ENCODE assay signal across 25 cellular contexts in the genomic region with DNA sequence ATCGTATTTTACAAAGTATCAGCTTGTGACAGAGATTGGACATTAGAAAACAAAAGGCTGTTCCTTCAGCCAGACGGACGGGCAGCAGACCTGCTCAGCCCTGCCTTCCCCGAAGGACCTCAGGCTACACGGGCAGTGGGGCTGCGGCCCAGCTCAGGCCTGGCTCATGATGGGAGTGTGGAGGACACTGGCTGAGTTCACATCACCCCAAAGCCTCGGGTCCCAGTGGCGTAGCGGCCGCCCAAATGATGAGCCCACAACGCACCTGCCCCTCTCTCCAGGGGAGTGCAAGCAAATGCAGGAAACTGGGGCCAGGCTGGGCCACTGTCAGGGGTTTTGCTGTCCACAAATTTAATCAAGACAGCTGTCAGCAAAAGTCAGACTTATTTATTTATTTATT.
DNase-seq lines count a peak whose midpoint lies in the region; FAIRE-seq and TF ChIP-seq lines count a peak whose summit lies in the region.
"Had no signal": no experiment of that assay in that cellular context is flagged by ENCODE, and none has a peak within 500 bp of the region (broad histone marks: within the 10 kb centered on the region; RNA-seq: fewer than 3 reads in every experiment).

No MANE protein-coding gene starts in this region.

- H3K4me2 ChIP-seq in H1 (ENCODE audit: insufficient read depth in 1 of 2, low read depth in 2 of 2, low read length in 2 of 2) (no peak overlapping the region), neuronal stem cell (ENCODE audit: insufficient read depth, low read length, poor library complexity, severe bottlenecking) (no peak overlapping the region)
- H3K4me2 ChIP-seq: BLaER1 had no signal

- H2BK120ac ChIP-seq in H1 (replicated peaks; ENCODE audit: low read depth, low read length) (no peak overlapping the region), neuronal stem cell (ENCODE audit: low read depth, low read length) (no peak overlapping the region)

- H3K79me1 ChIP-seq in H1 (ENCODE audit: low read depth, low read length) (no peaks in the 10 kb centered on the region), neuronal stem cell (ENCODE audit: low read depth, low read length) (no peaks in the 10 kb centered on the region)

- H4K91ac ChIP-seq in H1 (replicated peaks; ENCODE audit: insufficient read length, low read length) (no peak overlapping the region), neuronal stem cell (ENCODE audit: low read depth, low read length, poor library complexity) (no peak overlapping the region)

- FAIRE-seq in HTR-8/SVneo (lab: Jason Lieb, UNC): peak; percentile 65
- no peak for FAIRE-seq in H1 (lab: Jason Lieb, UNC)
- FAIRE-seq: A204.1, GM12878, GM12892, GM18507 had no signal

- H3K36me3 ChIP-seq in H1 (ENCODE audit: control insufficient read depth in 2 of 4, insufficient read depth in 4 of 4, low read length in 3 of 4) (no peaks in the 10 kb centered on the region), neuronal stem cell (replicated peaks in 1 of 2; ENCODE audit: control insufficient read depth in 2 of 2, insufficient read depth in 2 of 2, low read length in 2 of 2) (no peaks in the 10 kb centered on the region), MG63 (no peaks in the 10 kb centered on the region)
- H3K36me3 ChIP-seq: BE2C, BLaER1 had no signal

- H3K4me3 ChIP-seq in H1 (ENCODE audit: extremely low read depth in 1 of 4, insufficient read depth in 2 of 4, low read depth in 3 of 4, low read length in 4 of 4): no peak overlapping the region
- H3K4me3 ChIP-seq in neuronal stem cell (ENCODE audit: low read length in 2 of 2): no peak overlapping the region
- H3K4me3 ChIP-seq in MG63: no peak overlapping the region
- H3K4me3 ChIP-seq: BLaER1, GM12878 had no signal

- H3K14ac ChIP-seq in H1 (ENCODE audit: insufficient read length): no peak overlapping the region
- no peak overlapping the region for H3K14ac ChIP-seq in neuronal stem cell (ENCODE audit: low read length)

- H3K4me1 ChIP-seq in H1 (replicated peaks in 1 of 4; ENCODE audit: control insufficient read depth in 3 of 4, insufficient read depth in 4 of 4, low read length in 3 of 4): no peaks in the 10 kb centered on the region
- H3K4me1 ChIP-seq in neuronal stem cell (ENCODE audit: control insufficient read depth in 2 of 2, insufficient read depth in 1 of 2, low read depth in 1 of 2, low read length in 2 of 2): no peaks in the 10 kb centered on the region
- H3K4me1 ChIP-seq: BE2C had no signal

- H3K9me3 ChIP-seq in H1 (ENCODE audit: insufficient read depth in 2 of 2, low read depth in 1 of 2, low read length in 1 of 2) (no peaks in the 10 kb centered on the region; a peak in 1 of 4 replicates), neuronal stem cell (replicated peaks in 1 of 2; ENCODE audit: control insufficient read depth in 2 of 2, insufficient read depth in 1 of 2, low read depth in 1 of 2, low read length in 2 of 2) (no peaks in the 10 kb centered on the region), MG63 (no peaks in the 10 kb centered on the region)
- H3K9me3 ChIP-seq: BE2C, BLaER1 had no signal

- DNase-seq in HTR-8/SVneo (ENCODE audit: insufficient read length, low spot score) (no peak), H1 (ENCODE audit: low read depth in 1 of 2, low spot score in 2 of 2) (no peak), neuronal stem cell (ENCODE audit: low spot score) (no peak), NCI-H2081 (lab: John Stamatoyannopoulos, UW) (no peak), MG63 (no peak)
- DNase-seq: 8988T; ACHN; BE2C; C1 segment of cervical spinal cord; CD4-positive, alpha-beta memory T cell; CD4-positive, CD25-positive, alpha-beta regulatory T cell; CD8-positive, alpha-beta memory T cell; COR-L47; DMS 273 treated with DMSO at 0.1 percent for 48 hours; DMS153; DMS53; DMS79; DND-41; EL; GDM1 had no signal

- H3K27ac ChIP-seq in H1 (ENCODE audit: low read depth, low read length) (no peak overlapping the region), neuronal stem cell (replicated peaks; ENCODE audit: low read length) (no peak overlapping the region)
- H3K27ac ChIP-seq: BLaER1 had no signal

- H4K8ac ChIP-seq in H1 (ENCODE audit: extremely low read depth, insufficient read depth, low read length) (peak overlapping the region; percentile 36; the same call in 1 of the 2 replicates), neuronal stem cell (ENCODE audit: low read depth, low read length) (peak overlapping the region; percentile 73)

- TF ChIP-seq RAD21 in H1 (IDR thresholded peaks at IDR 0.05 in 1 of 2, conservative IDR thresholded peaks at IDR 0.05 in 1 of 2; ENCODE audit: low read depth in 2 of 2, low read length in 2 of 2): no peak

- CTCF ChIA-PET in H1 (lab: Charles Lee; ENCODE audit: partially characterized antibody): no interaction called here

- H3K4ac ChIP-seq in H1 (replicated peaks; ENCODE audit: insufficient read length, low read depth, low read length) (no peak overlapping the region), neuronal stem cell (ENCODE audit: low read length) (no peak overlapping the region)

- 86% methylated on average over 11 of the region's 11 CpGs; no CpG with 5 or more reads in 1 of the 2 experiments for WGBS in H1 (ENCODE audit: extremely low coverage in 1 of 2, insufficient coverage in 1 of 2, insufficient read length in 1 of 2, insufficient replicate concordance in 2 of 2, low coverage in 1 of 2, low lambda C conversion rate in 2 of 2, missing lambda C conversion rate in 1 of 2), 2 experiments
- no CpG with 5 or more reads among the region's 11 CpGs for WGBS in neuronal stem cell (ENCODE audit: extremely low coverage in 2 of 2, insufficient read length in 2 of 2, insufficient replicate concordance in 1 of 2), 2 donors

- H3K9ac ChIP-seq in H1 (replicated peaks in 1 of 4; ENCODE audit: extremely low read depth in 1 of 4, low read depth in 3 of 4, low read length in 3 of 4): no peak overlapping the region
- no peak overlapping the region for H3K9ac ChIP-seq in neuronal stem cell (ENCODE audit: low read depth, low read length, poor library complexity)
- H3K9ac ChIP-seq: BLaER1 had no signal

- no peaks in the 10 kb centered on the region for H3K79me2 ChIP-seq in H1 (ENCODE audit: control insufficient read depth in 1 of 2, insufficient read depth in 2 of 2, low read length in 2 of 2)

- H4K5ac ChIP-seq in H1 (ENCODE audit: insufficient read length, low read depth, low read length): no peak overlapping the region

- H2BK12ac ChIP-seq in H1 (ENCODE audit: low read depth, low read length): no peak overlapping the region
- no peak overlapping the region for H2BK12ac ChIP-seq in neuronal stem cell (ENCODE audit: low read length)

- H4K20me1 ChIP-seq in H1 (replicated peaks in 1 of 2; ENCODE audit: control insufficient read depth in 1 of 2, insufficient read depth in 2 of 2, low read length in 2 of 2): no peaks in the 10 kb centered on the region

- no peak for TF ChIP-seq POLR2A in H1 (IDR thresholded peaks at IDR 0.05; ENCODE audit: control extremely low read depth in 1 of 2, low read depth in 2 of 2, low read length in 2 of 2)

- POLR2A ChIA-PET in H1 (lab: Charles Lee; ENCODE audit: partially characterized antibody): no interaction called here

- no peak overlapping the region for H3K56ac ChIP-seq in H1 (replicated peaks; ENCODE audit: insufficient read length, low read depth, low read length)

- H3K18ac ChIP-seq in H1 (ENCODE audit: extremely low read depth, low read length) (no peak overlapping the region), neuronal stem cell (ENCODE audit: low read length) (peak overlapping the region; percentile 41)

- H3K23me2 ChIP-seq in H1 (ENCODE audit: low read depth, low read length): no peaks in the 10 kb centered on the region

- H2BK20ac ChIP-seq in H1 (ENCODE audit: low read length): no peak overlapping the region

- TF ChIP-seq EP300 in H1 (IDR thresholded peaks at IDR 0.05; ENCODE audit: borderline replicate concordance in 1 of 2, low read depth in 2 of 2, low read length in 2 of 2): no peak

- H2BK15ac ChIP-seq in H1 (ENCODE audit: low read length): no peak overlapping the region
- H2BK15ac ChIP-seq in neuronal stem cell (ENCODE audit: low read length): no peak overlapping the region

- H3K23ac ChIP-seq in H1 (ENCODE audit: insufficient read length): no peak overlapping the region
- H3K23ac ChIP-seq in neuronal stem cell (ENCODE audit: low read depth, low read length, poor library complexity): no peak overlapping the region

- H2BK5ac ChIP-seq in H1 (ENCODE audit: low read depth, low read length) (no peak overlapping the region), neuronal stem cell (ENCODE audit: low read length) (no peak overlapping the region)

- no peak for TF ChIP-seq CTCF in H1 (IDR thresholded peaks at IDR 0.05; ENCODE audit: control extremely low read depth in 1 of 3, insufficient read depth in 1 of 3, low read depth in 1 of 3, low read length in 3 of 3)

- H2AFZ ChIP-seq in H1 (ENCODE audit: low read length) (no peak overlapping the region), neuronal stem cell (ENCODE audit: low read length) (no peak overlapping the region)

- no peak overlapping the region for H2AK5ac ChIP-seq in H1 (ENCODE audit: low read depth, low read length)
- peak overlapping the region; percentile 26 for H2AK5ac ChIP-seq in neuronal stem cell (ENCODE audit: low read depth, low read length)

- H3K27me3 ChIP-seq in H1 (replicated peaks in 1 of 4; ENCODE audit: control insufficient read depth in 3 of 4, extremely low read depth in 1 of 4, insufficient read depth in 3 of 4, low read length in 3 of 4): peaks cover 0 to 8% (median 2%) of the 10 kb centered on the region in 4 experiments; a peak in 4 of 7 replicates
- peaks cover 0 to 2% (median 0%) of the 10 kb centered on the region in 3 experiments for H3K27me3 ChIP-seq in neuronal stem cell (ENCODE audit: control insufficient read depth in 3 of 3, insufficient read depth in 3 of 3, low read depth in 1 of 3, low read length in 3 of 3)
- H3K27me3 ChIP-seq in MG63: no peaks in the 10 kb centered on the region
- H3K27me3 ChIP-seq: BE2C, BLaER1 had no signal

TF ChIP-seq in H1, 55 proteins besides CTCF, POLR2A, EP300 and RAD21:
- TF ChIP-seq CREB1 (IDR thresholded peaks at IDR 0.05): no peak
- no peak for TF ChIP-seq BRCA1 (IDR thresholded peaks at IDR 0.05; ENCODE audit: low read depth, low read length)
- TF ChIP-seq, protein P1, sequence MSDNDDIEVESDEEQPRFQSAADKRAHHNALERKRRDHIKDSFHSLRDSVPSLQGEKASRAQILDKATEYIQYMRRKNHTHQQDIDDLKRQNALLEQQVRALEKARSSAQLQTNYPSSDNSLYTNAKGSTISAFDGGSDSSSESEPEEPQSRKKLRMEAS (IDR thresholded peaks at IDR 0.05): no peak
TF ChIP-seq in H1: peak in this region for 0.
